ENCODE assay signal across 19 cellular contexts in genomic region chr1:209796733-209797025, GRCh38. TPM values are rescaled to one million over a fixed set of nuclear protein-coding genes. Genes with fewer than 3 reads are reported as not detected.
DNase-seq lines count a peak whose midpoint lies in the region; ATAC-seq, FAIRE-seq and TF ChIP-seq lines count a peak whose summit lies in the region.
"Had no signal": no experiment of that assay in that cellular context is flagged by ENCODE, and none has a peak within 500 bp of the region (broad histone marks: within the 10 kb centered on the region; RNA-seq: fewer than 3 reads in every experiment).

No MANE protein-coding gene starts in this region.

- intact Hi-C loops in K562 (cut with micrococcal nuclease), result no loop called here
- intact Hi-C loops in left colon (cut with DNase I, micrococcal nuclease), result no loop called here

- H3K79me2 ChIP-seq in K562 (ENCODE audit: control insufficient read depth, insufficient read depth, low read length), result no peaks in the 10 kb centered on the region

- DNase-seq in OCI-M1 (lab: John Stamatoyannopoulos, UW), result peak; percentile 40
- DNase-seq in K562 (ENCODE audit: extremely low read depth in 1 of 4, low spot score in 3 of 4), result no peak
- DNase-seq in left colon, result no peak
- DNase-seq in small intestine, result peak; percentile 51
- DNase-seq in GOT3 (lab: John Stamatoyannopoulos, UW), result no peak
- DNase-seq in stimulated activated CD8-positive, alpha-beta memory T cell treated with anti-CD3 and anti-CD28 coated beads, Interleukin-4, amount 100 ng/mL, for 48 hours, result no peak
- no peak for DNase-seq in GM10266 (ENCODE audit: extremely low spot score)
- DNase-seq: BE2C; CD4-positive, alpha-beta memory T cell; DMS153; EL; GM23248; H7; KBM-7 had no signal

- TF ChIP-seq RAD21 in K562 (CRISPR knock-in tag; conservative IDR thresholded peaks at IDR 0.05 in 1 of 2, IDR thresholded peaks at IDR 0.05 in 1 of 2), result no peak

- no peaks in the 10 kb centered on the region for H3K9me3 ChIP-seq in K562 (replicated peaks; ENCODE audit: control insufficient read depth, insufficient read depth, low read depth, low read length)
- H3K9me3 ChIP-seq in small intestine (ENCODE audit: control insufficient read depth, low read depth), result no peaks in the 10 kb centered on the region
- H3K9me3 ChIP-seq: A549, BE2C had no signal

- H3K27ac ChIP-seq in K562 (ENCODE audit: extremely low read depth, low read depth, low read length), result no peak overlapping the region
- no peak overlapping the region for H3K27ac ChIP-seq in small intestine (ENCODE audit: low read depth in 1 of 2, low read length in 1 of 2)
- H3K27ac ChIP-seq: A549, C4-2B, GM23248 had no signal

- FAIRE-seq in K562 (lab: Jason Lieb, UNC) (no peak), small intestine (lab: Jason Lieb, UNC) (no peak)
- FAIRE-seq: A549, D721Med, G401.6, GM12892 had no signal

- no peak overlapping the region for H3K4me3 ChIP-seq in K562
- no peak overlapping the region for H3K4me3 ChIP-seq in small intestine (ENCODE audit: low read depth in 1 of 2, low read length in 2 of 2)
- H3K4me3 ChIP-seq: A549, GM23248 had no signal

- ATAC-seq in K562 (no peak), left colon (peak; percentile 32)
- ATAC-seq: A549 had no signal

- CTCF ChIA-PET in K562 (lab: Yijun Ruan, JAX; ENCODE audit: low intra/inter-chr PET ratio), result no interaction called here

- WGBS in K562 (ENCODE audit: insufficient coverage, low coverage, missing lambda C conversion rate), result 6% methylated on average over 3 of the region's 3 CpGs
- WGBS in small intestine, 3 donors, result 14 to 67% (median 31%) methylated on average over 3 of the region's 3 CpGs

- H2AFZ ChIP-seq in K562 (ENCODE audit: low read depth, low read length), result no peak overlapping the region
- H2AFZ ChIP-seq: GM23248 had no signal

- no peaks in the 10 kb centered on the region for H4K20me1 ChIP-seq in K562 (replicated peaks; ENCODE audit: control insufficient read depth, insufficient read depth, low read length)

- TF ChIP-seq CTCF in K562 (IDR thresholded peaks at IDR 0.05 in 2 of 3, conservative IDR thresholded peaks at IDR 0.05 in 1 of 3; ENCODE audit: insufficient read depth in 2 of 3, low read depth in 1 of 3, low read length in 3 of 3) (no peak), GM10266 (IDR thresholded peaks at IDR 0.05; ENCODE audit: control insufficient read depth, insufficient read depth, low read depth, missing control alignments) (no peak)

- H3K4me2 ChIP-seq in K562 (ENCODE audit: insufficient read depth, low read length), result no peak overlapping the region
- H3K4me2 ChIP-seq: A549 had no signal

- BruUV-seq in K562 (replicated peaks; lab: Mats Ljungman, UMichigan), result no TSS peak

- H3K9me1 ChIP-seq in K562 (ENCODE audit: control insufficient read depth, insufficient read depth, low read length), result no peaks in the 10 kb centered on the region

- H3K4me1 ChIP-seq in K562 (replicated peaks in 1 of 2; ENCODE audit: control insufficient read depth in 2 of 2, insufficient read depth in 2 of 2, low read length in 2 of 2) (0 out of 5 replicates have a peak, but pooled peaks cover 0 to 2% of the 10 kb centered on the region in 2 experiments), small intestine (ENCODE audit: control insufficient read depth in 2 of 2, insufficient read depth in 1 of 2, low read depth in 1 of 2, low read length in 1 of 2) (peaks cover 0 to 3% of the 10 kb centered on the region in 2 donors)
- H3K4me1 ChIP-seq: A549 had no signal

- no peak for TF ChIP-seq EP300 in K562 (IDR thresholded peaks at IDR 0.05; ENCODE audit: low read length)

- H3K27me3 ChIP-seq in K562 (ENCODE audit: control insufficient read depth in 2 of 2, insufficient read depth in 2 of 2, low read length in 2 of 2), result peaks cover 25 to 34% of the 10 kb centered on the region in 2 experiments
- H3K27me3 ChIP-seq in small intestine (ENCODE audit: control insufficient read depth in 2 of 2, insufficient read depth in 2 of 2, low read length in 2 of 2), result no peaks in the 10 kb centered on the region
- H3K27me3 ChIP-seq: BE2C had no signal

- H3K36me3 ChIP-seq in K562 (ENCODE audit: control insufficient read depth, insufficient read depth, low read length) (no peaks in the 10 kb centered on the region), small intestine (ENCODE audit: control insufficient read depth in 2 of 2, insufficient read depth in 2 of 2, low read length in 2 of 2) (peaks cover 2% of the 10 kb centered on the region in 2 donors)
- H3K36me3 ChIP-seq: BE2C had no signal

- no peak overlapping the region for H3K9ac ChIP-seq in K562 (ENCODE audit: insufficient read depth in 1 of 2, low read depth in 2 of 2, low read length in 2 of 2)
- H3K9ac ChIP-seq: GM23248 had no signal

- no peak for TF ChIP-seq POLR2A in K562 (conservative IDR thresholded peaks at IDR 0.05)

- in situ Hi-C loops in K562 (cut with MboI), result no loop called here

- POLR2A ChIA-PET in K562 (lab: Yijun Ruan, JAX), result no interaction called here

RNA-seq across cellular contexts. Expression of gene IRF6, which starts 9.3 kb away (rescaled TPM):
- total RNA-seq in K562 (2011; cell fraction: chromatin; rRNA removed; ENCODE audit: low replicate concordance), result 0.63 and 1.3 TPM in 2 replicates
- total RNA-seq in K562 (2011; cell fraction: nucleolus; rRNA removed), result 0.33 and 0.53 TPM in 2 replicates
- 0.53 and 0.88 TPM in 2 replicates for total RNA-seq in K562 (2011; cell fraction: nucleoplasm; rRNA removed)
- total RNA-seq in K562 (2014; rRNA removed) (0.32 and 0.37 TPM in 2 replicates), K562 (2014; rRNA removed; fragmentation: Illumina TruSeq; extraction: Trizol) (0.22 and 0.25 TPM in 2 replicates), K562 (2015; rRNA removed; fragmentation: Illumina TruSeq; extraction: Trizol) (0.08 and 0.11 TPM in 2 replicates), K562 (2021) (0.20 and 0.29 TPM in 2 replicates), left colon (100 to 1,000 TPM in 1 of 2 donors, 10 to 100 TPM in 1; 92.8 to 132 TPM)
- polyA plus RNA-seq in K562 (2011; rRNA removed) (0.64 and 0.65 TPM in 2 replicates), K562 (2014; fragmentation: Illumina TruSeq; extraction: Trizol) (0.10 and 0.15 TPM in 2 replicates), K562 (2014; fragmentation: Nextera tagmentation; extraction: Ambion mirVana) (under 1 TPM; 0.04 to 0.17 TPM), K562 (2014; rRNA removed) (0.03 and 0.11 TPM in 2 replicates), small intestine (10 to 100 TPM; 26.8 to 34.9 (median 29.5) TPM)
- 0.50 and 0.51 TPM in 2 replicates for polyA plus RNA-seq in K562 (2011; cell fraction: cytosol; rRNA removed)
- 0.35 and 0.57 TPM in 2 replicates for polyA plus RNA-seq in K562 (2011; cell fraction: nucleus; rRNA removed)
- 0.21 and 0.80 TPM in 2 replicates for polyA plus RNA-seq in K562 (2012)
- polyA minus RNA-seq in K562 (2011; rRNA and poly(A)+ RNA removed), result 0.57 and 0.84 TPM in 2 replicates
- polyA minus RNA-seq in K562 (2011; cell fraction: cytosol; rRNA and poly(A)+ RNA removed), result 0.36 and 0.76 TPM in 2 replicates
- polyA minus RNA-seq in K562 (2011; cell fraction: nucleus; rRNA and poly(A)+ RNA removed), result 0.13 and 0.56 TPM in 2 replicates

RNA-seq across cellular contexts. Expression of gene C1orf74, which starts 12.3 kb away (rescaled TPM):
- total RNA-seq in K562 (2011; cell fraction: chromatin; rRNA removed; ENCODE audit: low replicate concordance), result 5.3 and 6.8 TPM in 2 replicates
- 5.9 and 6.8 TPM in 2 replicates for total RNA-seq in K562 (2011; cell fraction: nucleolus; rRNA removed)
- total RNA-seq in K562 (2011; cell fraction: nucleoplasm; rRNA removed), result 7.3 and 8.0 TPM in 2 replicates
- 4.0 and 4.3 TPM in 2 replicates for total RNA-seq in K562 (2014; rRNA removed)
- total RNA-seq in K562 (2014; rRNA removed; fragmentation: Illumina TruSeq; extraction: Trizol), result 5.7 and 6.5 TPM in 2 replicates
- total RNA-seq in K562 (2015; rRNA removed; fragmentation: Illumina TruSeq; extraction: Trizol), result 5.7 and 6.5 TPM in 2 replicates
- total RNA-seq in K562 (2021), result 4.7 and 4.9 TPM in 2 replicates
- polyA plus RNA-seq in K562 (2011; rRNA removed), result 5.8 and 7.4 TPM in 2 replicates
- polyA plus RNA-seq in K562 (2011; cell fraction: cytosol; rRNA removed), result 4.4 and 4.9 TPM in 2 replicates
- polyA plus RNA-seq in K562 (2011; cell fraction: nucleus; rRNA removed), result 3.7 and 4.5 TPM in 2 replicates
- polyA plus RNA-seq in K562 (2012), result 3.2 and 3.4 TPM in 2 replicates
- polyA plus RNA-seq in K562 (2014; fragmentation: Illumina TruSeq; extraction: Trizol), result 5.3 and 5.7 TPM in 2 replicates
- 1 to 10 TPM; 5.7 to 7.6 TPM for polyA plus RNA-seq in K562 (2014; fragmentation: Nextera tagmentation; extraction: Ambion mirVana)
- polyA plus RNA-seq in K562 (2014; rRNA removed), result 4.0 and 4.9 TPM in 2 replicates
- 10.9 and 11.2 TPM in 2 replicates for polyA minus RNA-seq in K562 (2011; rRNA and poly(A)+ RNA removed)
- polyA minus RNA-seq in K562 (2011; cell fraction: cytosol; rRNA and poly(A)+ RNA removed), result 2.0 and 4.0 TPM in 2 replicates
- 8.6 and 17.5 TPM in 2 replicates for polyA minus RNA-seq in K562 (2011; cell fraction: nucleus; rRNA and poly(A)+ RNA removed)
- 1 to 10 TPM; 2.0 to 4.5 TPM for total RNA-seq in left colon
- 1 to 10 TPM in 1 of 3 donors, under 1 TPM in 2; 0.45 to 2.0 (median 0.81) TPM for polyA plus RNA-seq in small intestine

RNA-seq across cellular contexts. Expression of gene UTP25, which starts 31.1 kb away (rescaled TPM):
- total RNA-seq in K562 (2011; cell fraction: chromatin; rRNA removed; ENCODE audit: low replicate concordance), result 18.3 and 30.1 TPM in 2 replicates
- total RNA-seq in K562 (2011; cell fraction: nucleolus; rRNA removed), result 10.3 and 13.0 TPM in 2 replicates
- total RNA-seq in K562 (2011; cell fraction: nucleoplasm; rRNA removed), result 18.0 and 28.4 TPM in 2 replicates
- total RNA-seq in K562 (2014; rRNA removed), result 10.6 and 11.9 TPM in 2 replicates
- 17.6 and 18.4 TPM in 2 replicates for total RNA-seq in K562 (2014; rRNA removed; fragmentation: Illumina TruSeq; extraction: Trizol)
- total RNA-seq in K562 (2015; rRNA removed; fragmentation: Illumina TruSeq; extraction: Trizol), result 15.3 and 16.6 TPM in 2 replicates
- 10.7 and 12.0 TPM in 2 replicates for total RNA-seq in K562 (2021)
- polyA plus RNA-seq in K562 (2011; rRNA removed), result 10.4 and 12.8 TPM in 2 replicates
- 4.5 and 6.9 TPM in 2 replicates for polyA plus RNA-seq in K562 (2011; cell fraction: cytosol; rRNA removed)
- 10.4 and 11.3 TPM in 2 replicates for polyA plus RNA-seq in K562 (2011; cell fraction: nucleus; rRNA removed)
- polyA plus RNA-seq in K562 (2012), result 5.1 and 6.6 TPM in 2 replicates
- polyA plus RNA-seq in K562 (2014; fragmentation: Illumina TruSeq; extraction: Trizol), result 13.1 and 15.7 TPM in 2 replicates
- polyA plus RNA-seq in K562 (2014; fragmentation: Nextera tagmentation; extraction: Ambion mirVana), result 10 to 100 TPM in 1 of 2 experiments, 1 to 10 TPM in 1; 5.7 to 10.9 TPM
- polyA plus RNA-seq in K562 (2014; rRNA removed), result 8.7 and 9.5 TPM in 2 replicates
- polyA minus RNA-seq in K562 (2011; rRNA and poly(A)+ RNA removed), result 20.6 and 21.0 TPM in 2 replicates
- 4.3 and 4.9 TPM in 2 replicates for polyA minus RNA-seq in K562 (2011; cell fraction: cytosol; rRNA and poly(A)+ RNA removed)
- polyA minus RNA-seq in K562 (2011; cell fraction: nucleus; rRNA and poly(A)+ RNA removed), result 19.7 and 27.1 TPM in 2 replicates
- 1 to 10 TPM; 4.8 to 6.2 TPM for total RNA-seq in left colon
- polyA plus RNA-seq in small intestine, result 1 to 10 TPM in 2 of 3 donors, under 1 TPM in 1; 0.89 to 3.4 (median 1.1) TPM

RNA-seq across cellular contexts. Expression of gene TRAF3IP3, which starts 40.8 kb away (rescaled TPM):
- total RNA-seq in K562 (2011; cell fraction: chromatin; rRNA removed; ENCODE audit: low replicate concordance), result not detected in 2 replicates
- total RNA-seq in K562 (2011; cell fraction: nucleolus; rRNA removed), result not detected in 2 replicates
- total RNA-seq in K562 (2011; cell fraction: nucleoplasm; rRNA removed), result 0.15 TPM in 1 of 2 replicates, not detected in the other
- 1.1 TPM in 1 of 2 replicates, not detected in the other for total RNA-seq in K562 (2014; rRNA removed)
- 0.15 and 0.26 TPM in 2 replicates for total RNA-seq in K562 (2014; rRNA removed; fragmentation: Illumina TruSeq; extraction: Trizol)
- 0.34 and 0.36 TPM in 2 replicates for total RNA-seq in K562 (2015; rRNA removed; fragmentation: Illumina TruSeq; extraction: Trizol)
- total RNA-seq in K562 (2021), result 0.56 and 0.80 TPM in 2 replicates
- 0.06 and 0.12 TPM in 2 replicates for polyA plus RNA-seq in K562 (2011; rRNA removed)
- not detected in 2 replicates for polyA plus RNA-seq in K562 (2011; cell fraction: cytosol; rRNA removed)
- polyA plus RNA-seq in K562 (2011; cell fraction: nucleus; rRNA removed), result not detected in 2 replicates
- polyA plus RNA-seq in K562 (2012), result 0.56 and 1.1 TPM in 2 replicates
- polyA plus RNA-seq in K562 (2014; fragmentation: Illumina TruSeq; extraction: Trizol), result 0.31 TPM in 1 of 2 replicates, not detected in the other
- under 1 TPM; 0.21 to 0.45 TPM for polyA plus RNA-seq in K562 (2014; fragmentation: Nextera tagmentation; extraction: Ambion mirVana)
- 0.29 and 0.57 TPM in 2 replicates for polyA plus RNA-seq in K562 (2014; rRNA removed)
- not detected in 2 replicates for polyA minus RNA-seq in K562 (2011; rRNA and poly(A)+ RNA removed)
- not detected in 2 replicates for polyA minus RNA-seq in K562 (2011; cell fraction: cytosol; rRNA and poly(A)+ RNA removed)
- polyA minus RNA-seq in K562 (2011; cell fraction: nucleus; rRNA and poly(A)+ RNA removed), result not detected in 2 replicates
- total RNA-seq in left colon, result 1 to 10 TPM; 2.3 to 4.4 TPM
- polyA plus RNA-seq in small intestine, result 1 to 10 TPM; 1.1 to 8.4 (median 3.3) TPM
- total RNA-seq: GM23248, H7 had no signal
- polyA plus RNA-seq: A549, GM23248 had no signal

Comparison
In these comparisons a context has a peak if more than half of its experiments do, and no peak if none do; other contexts are left out.
1. DNase-seq: peak in OCI-M1 (single experiment) and small intestine (single experiment); none in K562 (0 of 4), left colon (0 of 2), GOT3 (single experiment), stimulated activated CD8-positive, alpha-beta memory T cell treated with anti-CD3 and anti-CD28 coated beads, Interleukin-4, amount 100 ng/mL, for 48 hours (single experiment) and GM10266 (single experiment).
2. RNA of gene IRF6, which starts 9.3 kb away (total RNA-seq): 92.8 to 132 TPM in left colon; 0.08 to 1.3 TPM in K562; every median in the first group is over 10 times any median in the second.